12 cellular contexts compared by ENCODE assay signal in the genomic region with DNA sequence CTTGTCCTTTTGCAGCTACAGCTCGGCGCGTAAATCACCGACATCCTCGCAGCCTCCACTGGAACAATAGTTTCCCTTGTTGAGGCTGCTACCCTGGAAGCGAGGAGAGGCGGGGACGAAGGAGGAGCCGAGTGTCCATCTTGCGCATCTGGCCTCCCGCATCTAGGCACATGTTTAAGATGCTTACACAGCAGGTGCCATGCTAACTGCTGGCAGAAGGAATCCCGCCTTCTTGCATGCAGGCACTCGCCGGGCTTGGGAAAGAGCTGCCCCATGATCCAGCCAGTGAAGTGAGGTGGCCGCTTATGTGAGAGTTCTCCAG.
A peak's percentile ranks its signal among the peaks of the same experiment; 100 is the strongest.
DNase-seq lines count a peak whose midpoint lies in the region; ATAC-seq lines count a peak whose summit lies in the region.
"Had no signal": no experiment of that assay in that cellular context is flagged by ENCODE, and none has a peak within 500 bp of the region (broad histone marks: within the 10 kb centered on the region; RNA-seq: fewer than 3 reads in every experiment).

No MANE protein-coding gene starts in this region.

- no peak overlapping the region for H2BK5ac ChIP-seq in trophoblast cell (ENCODE audit: low read depth, low read length, poor library complexity)

- no peaks in the 10 kb centered on the region for H3K9me3 ChIP-seq in HUES64 (ENCODE audit: insufficient read depth, low read depth, low read length)
- H3K9me3 ChIP-seq in iPS-20b (ENCODE audit: insufficient read depth, low read depth, low read length) = no peaks in the 10 kb centered on the region
- H3K9me3 ChIP-seq in trophoblast cell (ENCODE audit: insufficient read depth, low read depth, low read length) = no peaks in the 10 kb centered on the region

- WGBS in HUES64 = 20% methylated on average over 15 of the region's 15 CpGs
- no CpG with 5 or more reads among the region's 15 CpGs for WGBS in trophoblast cell (ENCODE audit: extremely low coverage, insufficient coverage, insufficient read length)

- no peak overlapping the region for H3K4ac ChIP-seq in trophoblast cell (ENCODE audit: low read depth, low read length)

- H3K27ac ChIP-seq in HUES64 (ENCODE audit: low read depth, low read length) (peak overlapping the region; percentile 86), iPS-20b (ENCODE audit: low read length) (peak overlapping the region; percentile 77), trophoblast cell (ENCODE audit: low read depth, low read length) (no peak overlapping the region)

- H2BK12ac ChIP-seq in trophoblast cell (ENCODE audit: low read length) = no peak overlapping the region

- H4K12ac ChIP-seq in trophoblast cell (ENCODE audit: low read depth, low read length) = no peak overlapping the region

- H3K36me3 ChIP-seq in HUES64 (ENCODE audit: insufficient read depth, low read length) (no peaks in the 10 kb centered on the region), iPS-20b (ENCODE audit: insufficient read depth, low read depth, low read length) (peaks cover 6% of the 10 kb centered on the region; the same call in 1 of the 2 replicates), trophoblast cell (ENCODE audit: control insufficient read depth in 1 of 2, insufficient read depth in 2 of 2, low read length in 2 of 2) (peaks cover 0 to 4% of the 10 kb centered on the region in 2 experiments)

- no peaks in the 10 kb centered on the region for H3K79me1 ChIP-seq in trophoblast cell (ENCODE audit: low read length)

- no peaks in the 10 kb centered on the region for H3K79me2 ChIP-seq in trophoblast cell (ENCODE audit: control insufficient read depth, insufficient read depth, low read length, poor library complexity)

- peak overlapping the region; percentile 58 for H3K4me3 ChIP-seq in HUES64 (ENCODE audit: low read length)
- H3K4me3 ChIP-seq in iPS-20b (ENCODE audit: low read length) = peak overlapping the region; percentile 75; the same call in 1 of the 2 replicates
- no peak overlapping the region for H3K4me3 ChIP-seq in trophoblast cell (ENCODE audit: low read depth, low read length)

- no peak for ATAC-seq in HG03135 (IDR thresholded peaks at IDR 0.05; ENCODE audit: unreplicated experiment)

- H3K23ac ChIP-seq in trophoblast cell (ENCODE audit: low read length) = no peak overlapping the region

- H2BK120ac ChIP-seq in trophoblast cell (ENCODE audit: insufficient read depth, low read length, poor library complexity) = no peak overlapping the region

- no peak overlapping the region for H2AK5ac ChIP-seq in trophoblast cell (ENCODE audit: low read length)

- no peak overlapping the region for H4K91ac ChIP-seq in trophoblast cell (ENCODE audit: low read depth, low read length)

- H3K9ac ChIP-seq in HUES64 (ENCODE audit: low read depth, low read length) (peak overlapping the region; percentile 79; the same call in 1 of the 2 replicates), iPS-20b (ENCODE audit: low read depth, low read length) (peak overlapping the region; percentile 84; the same call in 1 of the 2 replicates), trophoblast cell (ENCODE audit: low read length) (no peak overlapping the region)

- no peak overlapping the region for H3K14ac ChIP-seq in trophoblast cell (ENCODE audit: low read length)

- peak overlapping the region; percentile 47 for H3K4me2 ChIP-seq in trophoblast cell (ENCODE audit: low read length)

- no peak overlapping the region for H4K8ac ChIP-seq in trophoblast cell (ENCODE audit: low read depth, low read length)

- no peaks in the 10 kb centered on the region for H3K27me3 ChIP-seq in HUES64 (ENCODE audit: insufficient read depth, low read length)
- H3K27me3 ChIP-seq in iPS-20b (ENCODE audit: insufficient read depth, low read length) = no peaks in the 10 kb centered on the region
- no peaks in the 10 kb centered on the region for H3K27me3 ChIP-seq in trophoblast cell (ENCODE audit: insufficient read depth, low read length)

- DNase-seq in globus pallidus (ENCODE audit: low spot score) (peak; percentile 16), trophoblast cell (peak in 1 of 2 donors; percentile 14), T-helper 1 cell (no peak), NCI-H748 treated with DMSO at 0.1 percent for 48 hours (lab: John Stamatoyannopoulos, UW) (no peak)
- DNase-seq: 8988T; Calu3; CD4-positive, alpha-beta T cell; DMS 273 treated with DMSO at 0.1 percent for 48 hours; H7 had no signal

- peaks cover 27% of the 10 kb centered on the region; the same call in 1 of the 2 replicates for H3K4me1 ChIP-seq in HUES64 (ENCODE audit: insufficient read depth, low read length)
- peaks cover 16% of the 10 kb centered on the region; the same call in 1 of the 2 replicates for H3K4me1 ChIP-seq in iPS-20b (ENCODE audit: insufficient read depth, low read length)
- H3K4me1 ChIP-seq in trophoblast cell (ENCODE audit: control insufficient read depth in 1 of 2, insufficient read depth in 2 of 2, low read length in 2 of 2) = peaks cover 0 to 8% of the 10 kb centered on the region in 2 experiments

- no peak overlapping the region for H2AFZ ChIP-seq in trophoblast cell (ENCODE audit: insufficient read depth, low read length, poor library complexity)

- H3K18ac ChIP-seq in trophoblast cell (ENCODE audit: low read length) = no peak overlapping the region
